In the genomic region with DNA sequence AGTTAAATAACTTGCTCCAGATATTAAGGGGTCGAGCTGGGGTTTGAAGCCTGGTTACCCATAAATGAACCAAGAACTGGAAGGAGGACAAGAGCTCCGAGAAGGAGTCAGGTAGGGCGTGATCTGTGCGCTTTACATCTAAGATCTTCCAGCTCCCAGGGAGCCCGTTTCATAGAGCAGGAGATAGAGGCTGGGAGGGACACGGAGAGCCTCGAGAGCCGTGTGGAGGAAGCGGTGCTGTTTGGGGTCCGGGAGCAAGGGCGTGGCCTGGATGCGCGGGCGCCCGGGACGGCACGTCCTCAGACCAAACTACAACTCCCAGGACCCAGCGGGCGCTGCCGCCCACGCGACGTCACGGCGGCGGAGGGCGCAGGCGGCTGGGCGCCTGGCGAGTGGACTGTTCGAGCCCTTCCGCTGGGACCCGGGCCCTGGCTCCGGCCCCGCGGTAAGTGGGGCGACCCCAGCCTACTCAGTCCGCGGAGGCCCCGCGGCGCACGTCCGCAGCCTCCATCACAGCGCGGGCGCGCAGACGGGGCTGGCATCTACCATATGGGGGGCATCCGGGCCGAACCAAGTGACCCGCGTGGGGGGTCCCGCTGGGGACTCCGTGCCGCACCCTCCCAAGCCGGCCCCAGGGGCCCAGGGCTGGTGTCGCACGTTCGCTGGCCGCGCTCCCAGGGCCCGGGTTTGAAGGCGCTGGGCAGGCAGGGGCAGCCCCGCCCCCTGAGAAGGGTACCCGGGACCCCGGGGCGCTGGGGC, we compare ENCODE assay signal across 8 cellular contexts. TPM values are rescaled to one million over a fixed set of nuclear protein-coding genes. Genes with fewer than 3 reads are reported as not detected.
DNase-seq lines count a peak whose midpoint lies in the region; ATAC-seq and TF ChIP-seq lines count a peak whose summit lies in the region.

A gene (plus strand): TSS at position 352 of the 759 bp plus-strand sequence. CDS start 838 bp downstream, outside the sequence.

- peaks cover 23% of the 10 kb centered on the region for H3K36me3 Mint-ChIP-seq in GM23338 (ENCODE audit: low read depth)
- H3K36me3 Mint-ChIP-seq in activated naive CD8-positive, alpha-beta T cell = no peaks in the 10 kb centered on the region
- H3K36me3 Mint-ChIP-seq in glutamatergic neuron (ENCODE audit: unreplicated experiment) = no peaks in the 10 kb centered on the region
- H3K36me3 Mint-ChIP-seq in osteocyte (ENCODE audit: unreplicated experiment) = peaks cover 9% of the 10 kb centered on the region

- peak within 1 kb of the TSS; percentile 71; the same call in 1 of the 2 replicates for H3K9ac ChIP-seq in ES-I3 (ENCODE audit: low read depth, low read length)

- no peaks in the 10 kb centered on the region for H3K79me2 ChIP-seq in GM23338 (replicated peaks; ENCODE audit: insufficient read depth)

- peak within 1 kb of the TSS; percentile 96 for H2AFZ ChIP-seq in GM23338

- H3K9me2 ChIP-seq in GM23338 (ENCODE audit: insufficient read depth) = no peaks in the 10 kb centered on the region

- H3F3A ChIP-seq in GM23338 (replicated peaks; ENCODE audit: low read depth) = peaks cover 5% of the 10 kb centered on the region; the same call in 1 of the 2 replicates

- H3K4me1 Mint-ChIP-seq in GM23338 (peaks cover 9% of the 10 kb centered on the region; the same call in 1 of the 3 replicates), glutamatergic neuron (ENCODE audit: low read depth, unreplicated experiment) (peaks cover 11% of the 10 kb centered on the region), osteocyte (ENCODE audit: unreplicated experiment) (peaks cover 20% of the 10 kb centered on the region)
- H3K4me1 Mint-ChIP-seq in activated naive CD8-positive, alpha-beta T cell (ENCODE audit: low read depth) = peaks cover 18% of the 10 kb centered on the region

- H3K27ac ChIP-seq in GM23338 (ENCODE audit: low read depth) (no peak within 1 kb of the TSS), tibial artery (peak within 1 kb of the TSS; percentile 94 to 98)

- TF ChIP-seq CTCF in GM23338 (conservative IDR thresholded peaks at IDR 0.05; ENCODE audit: low read depth in 2 of 2) (no peak), glutamatergic neuron (IDR thresholded peaks at IDR 0.05; ENCODE audit: partially characterized antibody, unreplicated experiment) (no peak), osteocyte (IDR thresholded peaks at IDR 0.05) (no peak), tibial artery (IDR thresholded peaks at IDR 0.05) (no peak)

- H3K4me1 ChIP-seq in ES-I3 (ENCODE audit: insufficient read depth, low read length) = no peaks in the 10 kb centered on the region
- peaks cover 6% of the 10 kb centered on the region; the same call in 1 of the 2 replicates for H3K4me1 ChIP-seq in GM23338 (ENCODE audit: insufficient read depth)
- peaks cover 0 to 34% (median 17%) of the 10 kb centered on the region in 4 donors for H3K4me1 ChIP-seq in tibial artery

- peak; percentile 86 for ATAC-seq in GM23338

- no peaks in the 10 kb centered on the region; the same call in 1 of the 2 replicates for H3K36me3 ChIP-seq in ES-I3 (ENCODE audit: insufficient read depth, low read length)
- no peaks in the 10 kb centered on the region for H3K36me3 ChIP-seq in GM23338 (ENCODE audit: insufficient read depth)
- H3K36me3 ChIP-seq in tibial artery = peaks cover 19 to 37% (median 33%) of the 10 kb centered on the region in 3 donors

- H3K27me3 Mint-ChIP-seq in GM23338 (ENCODE audit: insufficient read depth, low read depth, poor library complexity) = peaks cover 18% of the 10 kb centered on the region
- no peaks in the 10 kb centered on the region for H3K27me3 Mint-ChIP-seq in activated naive CD8-positive, alpha-beta T cell
- H3K27me3 Mint-ChIP-seq in glutamatergic neuron (ENCODE audit: unreplicated experiment) = peaks cover 8% of the 10 kb centered on the region
- H3K27me3 Mint-ChIP-seq in osteocyte (ENCODE audit: unreplicated experiment) = no peaks in the 10 kb centered on the region

- no peaks in the 10 kb centered on the region for H3K27me3 ChIP-seq in GM23338 (ENCODE audit: insufficient read depth)
- no peaks in the 10 kb centered on the region for H3K27me3 ChIP-seq in tibial artery

- H3K9me3 ChIP-seq in ES-I3 (ENCODE audit: control insufficient read depth, insufficient read depth, low read length) = no peaks in the 10 kb centered on the region
- no peaks in the 10 kb centered on the region for H3K9me3 ChIP-seq in tibial artery

- H3K27ac Mint-ChIP-seq in GM23338 (no peak within 1 kb of the TSS), glutamatergic neuron (ENCODE audit: unreplicated experiment) (peak within 1 kb of the TSS; percentile 99), osteocyte (ENCODE audit: unreplicated experiment) (peak within 1 kb of the TSS; percentile 74)
- peak within 1 kb of the TSS; percentile 93 for H3K27ac Mint-ChIP-seq in activated naive CD8-positive, alpha-beta T cell

- H3K4me3 Mint-ChIP-seq in GM23338 (peak within 1 kb of the TSS; percentile 77), glutamatergic neuron (ENCODE audit: unreplicated experiment) (peak within 1 kb of the TSS; percentile 89), osteocyte (ENCODE audit: unreplicated experiment) (peak within 1 kb of the TSS; percentile 73)
- H3K4me3 Mint-ChIP-seq in activated naive CD8-positive, alpha-beta T cell = peak within 1 kb of the TSS; percentile 90

- peaks cover 7% of the 10 kb centered on the region for H4K20me1 ChIP-seq in GM23338 (replicated peaks; ENCODE audit: insufficient read depth)

- DNase-seq in GM23338 (ENCODE audit: low spot score) = peak; percentile 85
- peak; percentile 83 for DNase-seq in LHCN-M2 (ENCODE audit: low read depth)
- peak; percentile 57 for DNase-seq in SKM-1 (lab: John Stamatoyannopoulos, UW; ENCODE audit: unreplicated experiment)
- DNase-seq in glutamatergic neuron = peak; percentile 86
- peak; percentile 90 for DNase-seq in osteocyte (ENCODE audit: extremely low spot score, unreplicated experiment)
- peak; percentile 66 to 86 for DNase-seq in tibial artery

- peaks cover 8% of the 10 kb centered on the region for H3K9me3 Mint-ChIP-seq in GM23338
- no peaks in the 10 kb centered on the region for H3K9me3 Mint-ChIP-seq in activated naive CD8-positive, alpha-beta T cell (ENCODE audit: low read depth)
- peaks cover 13% of the 10 kb centered on the region for H3K9me3 Mint-ChIP-seq in glutamatergic neuron (ENCODE audit: unreplicated experiment)
- H3K9me3 Mint-ChIP-seq in osteocyte (ENCODE audit: unreplicated experiment) = no peaks in the 10 kb centered on the region

- intact Hi-C loops in tibial artery (cut with DNase I; ENCODE audit: low total_unique reads) = no loop called here

- H3K4me2 ChIP-seq in GM23338 = peak within 1 kb of the TSS; percentile 87

- H3K4me3 ChIP-seq in GM23338 = peak within 1 kb of the TSS; percentile 87
- peak within 1 kb of the TSS; percentile 88 to 93 for H3K4me3 ChIP-seq in tibial artery

TF ChIP-seq in GM23338, 12 proteins besides CTCF, POLR2A, EP300 and RAD21:
- TF ChIP-seq CREB1 (CRISPR knock-in tag; IDR thresholded peaks at IDR 0.05; ENCODE audit: low read depth) (peak; percentile 91), JUNB (IDR thresholded peaks at IDR 0.05; ENCODE audit: unreplicated experiment) (no peak), POLR2AphosphoS5 (IDR thresholded peaks at IDR 0.05; ENCODE audit: low read depth) (peak; percentile 56)
- TF ChIP-seq, protein P1, sequence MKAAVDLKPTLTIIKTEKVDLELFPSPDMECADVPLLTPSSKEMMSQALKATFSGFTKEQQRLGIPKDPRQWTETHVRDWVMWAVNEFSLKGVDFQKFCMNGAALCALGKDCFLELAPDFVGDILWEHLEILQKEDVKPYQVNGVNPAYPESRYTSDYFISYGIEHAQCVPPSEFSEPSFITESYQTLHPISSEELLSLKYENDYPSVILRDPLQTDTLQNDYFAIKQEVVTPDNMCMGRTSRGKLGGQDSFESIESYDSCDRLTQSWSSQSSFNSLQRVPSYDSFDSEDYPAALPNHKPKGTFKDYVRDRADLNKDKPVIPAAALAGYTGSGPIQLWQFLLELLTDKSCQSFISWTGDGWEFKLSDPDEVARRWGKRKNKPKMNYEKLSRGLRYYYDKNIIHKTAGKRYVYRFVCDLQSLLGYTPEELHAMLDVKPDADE (IDR thresholded peaks at IDR 0.05) = peak; percentile 85

RNA-seq across cellular contexts. Expression of the gene that starts here (rescaled TPM):
- total RNA-seq in GM23338 (2014; rRNA removed; shearing (Covaris generic)) = 58.9 and 71.2 TPM in 2 replicates
- 35.9 and 36.1 TPM in 2 replicates for polyA plus RNA-seq in GM23338 (2016; fragmentation: Nextera tagmentation; extraction: Ambion mirVana)
- total RNA-seq in LHCN-M2 (2014; rRNA removed) (199 and 204 TPM in 2 replicates), glutamatergic neuron (ENCODE audit: unreplicated experiment) (62.4 TPM), osteocyte (38.8 and 39.3 TPM in 2 replicates)
- 116 TPM for polyA plus RNA-seq in LHCN-M2 (2012)
